Comparison of ENCODE assay signal across 12 cellular contexts in the genomic region with DNA sequence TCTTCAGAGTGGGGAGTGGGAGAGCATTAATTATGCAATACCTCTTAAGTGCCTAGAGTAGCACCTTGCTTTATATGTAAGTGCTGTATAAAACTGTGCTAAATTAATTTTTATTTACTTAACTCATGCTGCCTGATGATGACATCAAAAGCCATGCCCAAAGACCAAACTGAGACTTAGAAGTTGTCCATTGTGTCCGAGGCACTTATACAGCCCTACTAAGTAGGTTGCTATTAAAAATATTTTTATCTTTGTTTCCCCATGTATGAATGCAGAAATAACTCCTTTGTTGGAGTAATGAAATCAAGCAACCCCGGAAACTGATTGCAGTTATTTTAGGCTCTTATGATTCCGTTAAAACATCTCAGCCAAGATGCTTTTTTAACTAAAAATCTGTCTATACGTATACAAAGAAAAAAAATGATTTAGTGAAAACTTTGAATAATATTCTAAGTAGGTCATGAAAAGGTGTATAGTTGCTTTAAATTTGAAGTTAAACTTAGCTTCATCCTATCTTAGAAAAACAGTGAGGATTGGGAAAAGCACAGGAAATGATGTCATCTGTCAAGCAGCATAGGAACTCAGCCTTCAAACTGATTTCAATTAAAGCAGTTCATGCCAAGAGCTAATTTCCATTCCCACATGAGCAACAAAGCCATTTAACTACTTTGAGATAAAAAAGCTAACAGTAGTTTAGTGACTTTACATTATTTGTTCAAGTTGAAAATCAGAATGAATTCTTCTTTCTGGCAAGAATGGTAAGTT. TPM values are rescaled to one million over a fixed set of nuclear protein-coding genes. Genes with fewer than 3 reads are reported as not detected.
DNase-seq lines count a peak whose midpoint lies in the region; ATAC-seq and TF ChIP-seq lines count a peak whose summit lies in the region.
"Had no signal": no experiment of that assay in that cellular context is flagged by ENCODE, and none has a peak within 500 bp of the region (broad histone marks: within the 10 kb centered on the region; RNA-seq: fewer than 3 reads in every experiment).

No MANE protein-coding gene starts in this region.

- peak overlapping the region; percentile 83 for H3K27ac ChIP-seq in left ventricle myocardium inferior (replicated peaks)

- H3K27me3 ChIP-seq in left ventricle myocardium inferior (ENCODE audit: low read depth), result no peaks in the 10 kb centered on the region

- peaks cover 14% of the 10 kb centered on the region for H3K36me3 ChIP-seq in left ventricle myocardium inferior

- peak; percentile 72 for DNase-seq in HCEC 1CT
- DNase-seq in astrocyte of the cerebellum (ENCODE audit: low read depth), result peak; percentile 70
- DNase-seq in left ventricle myocardium inferior, result no peak
- DNase-seq in sciatic nerve (ENCODE audit: low spot score), result no peak
- DNase-seq in activated CD4-positive, alpha-beta T cell treated with anti-CD3 and anti-CD28 coated beads, Interleukin-2, amount 50 U/mL, for 1 hour, result no peak
- DNase-seq in GM19240 (ENCODE audit: insufficient read length, low spot score), result no peak
- DNase-seq: activated gamma-delta T cell treated with Interleukin-2 at 50 U/mL for 16 hours, natural killer cell, NCI-H510A treated with DMSO at 0.1 percent for 48 hours, T1000 had no signal

- intact Hi-C loops in left ventricle myocardium inferior (cut with micrococcal nuclease) (no loop called here), sciatic nerve (cut with DNase I) (no loop called here)

- peaks cover 3% of the 10 kb centered on the region for H3K9me3 ChIP-seq in left ventricle myocardium inferior (replicated peaks)

- peak; percentile 38 for ATAC-seq in sciatic nerve
- no peak for ATAC-seq in HG03460 (IDR thresholded peaks at IDR 0.05; ENCODE audit: unreplicated experiment)
- no peak for ATAC-seq in GM21447 (IDR thresholded peaks at IDR 0.05; ENCODE audit: unreplicated experiment)
- ATAC-seq: natural killer cell had no signal

- TF ChIP-seq CTCF in astrocyte of the cerebellum (IDR thresholded peaks at IDR 0.05; ENCODE audit: low read depth, low read length, missing control alignments), result no peak
- no peak for TF ChIP-seq CTCF in left ventricle myocardium inferior (IDR thresholded peaks at IDR 0.05; ENCODE audit: borderline replicate concordance)

- peaks cover 42% of the 10 kb centered on the region for H3K4me1 ChIP-seq in left ventricle myocardium inferior

- in situ Hi-C loops in astrocyte of the cerebellum (cut with HindIII; ENCODE audit: low sequenced_read_pairs), result loop anchor here (5.0 kb wide), 1 partner anchor 50 kb away; no protein-coding TSS in a partner anchor

- H3K4me3 ChIP-seq in astrocyte of the cerebellum (ENCODE audit: low read depth, low read length), result no peak overlapping the region
- peak overlapping the region; percentile 41 for H3K4me3 ChIP-seq in left ventricle myocardium inferior

RNA-seq across cellular contexts. Expression of a gene that starts 43.0 kb away (rescaled TPM):
- total RNA-seq in left ventricle myocardium inferior (45.5 TPM), sciatic nerve (135 TPM)

Comparison
In these comparisons a context has a peak if more than half of its experiments do, and no peak if none do; other contexts are left out.
1. DNase-seq: peak in HCEC 1CT (single experiment) and astrocyte of the cerebellum (single experiment); none in left ventricle myocardium inferior (single experiment), sciatic nerve (single experiment), activated CD4-positive, alpha-beta T cell treated with anti-CD3 and anti-CD28 coated beads, Interleukin-2, amount 50 U/mL, for 1 hour (single experiment) and GM19240 (single experiment).